In genomic region chr5:170757182-170757601, GRCh38 we compare ENCODE assay signal across 9 cellular contexts. TPM values are rescaled to one million over a fixed set of nuclear protein-coding genes. Genes with fewer than 3 reads are reported as not detected.
DNase-seq lines count a peak whose midpoint lies in the region; ATAC-seq, FAIRE-seq and TF ChIP-seq lines count a peak whose summit lies in the region.
"Had no signal": no experiment of that assay in that cellular context is flagged by ENCODE, and none has a peak within 500 bp of the region (broad histone marks: within the 10 kb centered on the region; RNA-seq: fewer than 3 reads in every experiment).

No MANE protein-coding gene starts in this region.

- H3K79me2 ChIP-seq in mammary epithelial cell (ENCODE audit: insufficient read depth, low read length), result no peaks in the 10 kb centered on the region

- H3K9me3 ChIP-seq in mammary epithelial cell (replicated peaks; ENCODE audit: insufficient read depth, low read length), result no peaks in the 10 kb centered on the region
- H3K9me3 ChIP-seq in HUES48 (ENCODE audit: control insufficient read depth, insufficient read depth, low read length), result no peaks in the 10 kb centered on the region
- H3K9me3 ChIP-seq in heart left ventricle, result no peaks in the 10 kb centered on the region
- H3K9me3 ChIP-seq in aorta (ENCODE audit: control insufficient read depth, low read length), result no peaks in the 10 kb centered on the region

- intact Hi-C loops in MCF 10A (cut with micrococcal nuclease), result loop anchor here (5.0 kb wide), 1 partner anchor 105 kb away; the partner anchor contains the start of gene RANBP17
- intact Hi-C loops in mammary epithelial cell (cut with micrococcal nuclease), result no loop called here
- intact Hi-C loops in heart left ventricle (cut with DNase I), result no loop called here
- intact Hi-C loops in aorta (cut with DNase I), result no loop called here

- no peaks in the 10 kb centered on the region for H3K36me3 Mint-ChIP-seq in MCF 10A (ENCODE audit: insufficient read depth, unreplicated experiment)

- H3K27ac Mint-ChIP-seq in MCF 10A (ENCODE audit: low read depth, unreplicated experiment), result peak overlapping the region; percentile 84

- H3K4me1 Mint-ChIP-seq in MCF 10A (ENCODE audit: insufficient read depth, unreplicated experiment), result peaks cover 45% of the 10 kb centered on the region

- H3K4me1 ChIP-seq in mammary epithelial cell (ENCODE audit: insufficient read depth, low read length), result peaks cover 23% of the 10 kb centered on the region
- H3K4me1 ChIP-seq in HUES48 (ENCODE audit: control insufficient read depth, insufficient read depth, low read length), result peaks cover 20% of the 10 kb centered on the region
- H3K4me1 ChIP-seq in heart left ventricle, result peaks cover 0 to 54% (median 27%) of the 10 kb centered on the region in 12 donors
- H3K4me1 ChIP-seq in aorta (ENCODE audit: control insufficient read depth in 1 of 2, insufficient read depth in 2 of 2, low read length in 2 of 2), result peaks cover 0 to 6% of the 10 kb centered on the region in 2 donors

- WGBS in mammary epithelial cell (ENCODE audit: low coverage, missing lambda C conversion rate), result 37% methylated on average over 4 of the region's 4 CpGs
- WGBS in heart left ventricle, 4 donors, result 16 to 21% (median 20%) methylated on average over 4 of the region's 4 CpGs
- 2 to 3% methylated on average over 4 of the region's 4 CpGs for WGBS in aorta, 2 donors

- no peaks in the 10 kb centered on the region for H3K27me3 Mint-ChIP-seq in MCF 10A (ENCODE audit: insufficient read depth, unreplicated experiment)

- H3K4me3 ChIP-seq in mammary epithelial cell (replicated peaks in 1 of 3; ENCODE audit: insufficient read depth in 1 of 3, low read depth in 2 of 3, low read length in 3 of 3), result no peak overlapping the region
- H3K4me3 ChIP-seq in HUES48 (ENCODE audit: low read depth, low read length), result no peak overlapping the region
- no peak overlapping the region for H3K4me3 ChIP-seq in heart left ventricle
- H3K4me3 ChIP-seq in aorta (ENCODE audit: low read length in 2 of 2), result no peak overlapping the region

- DNase-seq in MCF 10A (ENCODE audit: unreplicated experiment), result peak; percentile 77
- no peak for DNase-seq in mammary epithelial cell
- DNase-seq in heart left ventricle, result peak in 1 of 5 donors; percentile 45
- no peak for DNase-seq in aorta
- DNase-seq in H54 (ENCODE audit: insufficient read length, low spot score), result no peak
- DNase-seq in NCI-H526 (lab: John Stamatoyannopoulos, UW), result no peak
- DNase-seq in Kasumi-1 (lab: John Stamatoyannopoulos, UW), result no peak
- DNase-seq: activated CD4-positive, alpha-beta T cell treated with anti-CD3 and anti-CD28 coated beads, Interleukin-2, amount 50 U/mL, for 48 hours had no signal

- TF ChIP-seq CTCF in MCF 10A (IDR thresholded peaks at IDR 0.05; ENCODE audit: unreplicated experiment) (no peak), mammary epithelial cell (conservative IDR thresholded peaks at IDR 0.05 in 1 of 2, IDR thresholded peaks at IDR 0.05 in 1 of 2; ENCODE audit: extremely low read depth in 1 of 2, insufficient read depth in 1 of 2, low read depth in 1 of 2, low read length in 2 of 2) (no peak), heart left ventricle (IDR thresholded peaks at IDR 0.05) (no peak)

- BruUV-seq in MCF 10A (replicated peaks; lab: Mats Ljungman, UMichigan) (no TSS peak), mammary epithelial cell (replicated peaks; lab: Mats Ljungman, UMichigan) (no TSS peak)

- CTCF ChIA-PET in MCF 10A (lab: Yijun Ruan, JAX) (interaction anchor here (0.5 to 2.7 kb wide), 4 partner anchors 8 to 123 kb away, joined by 3 to 43 read pairs (median 8); no protein-coding TSS in a partner anchor), mammary epithelial cell (lab: Charles Lee; ENCODE audit: low non-redundant PET) (no interaction called here)

- H3K9ac ChIP-seq in mammary epithelial cell (ENCODE audit: insufficient read depth, low read length), result no peak overlapping the region
- H3K9ac ChIP-seq in HUES48 (ENCODE audit: low read depth, low read length), result no peak overlapping the region

- no peak overlapping the region for H3K27ac ChIP-seq in mammary epithelial cell (ENCODE audit: insufficient read depth, low read depth, low read length)
- peak overlapping the region; percentile 4 for H3K27ac ChIP-seq in HUES48 (ENCODE audit: low read depth, low read length)
- H3K27ac ChIP-seq in heart left ventricle, result peak overlapping the region; percentile 63 to 96 (median 88)
- no peak overlapping the region for H3K27ac ChIP-seq in aorta (ENCODE audit: low read depth in 1 of 2, low read length in 2 of 2)

- ATAC-seq in heart left ventricle, result peak; percentile 69 to 85 (median 84)
- ATAC-seq in aorta (ENCODE audit: low FRiP score), result peak; percentile 21

- dilution Hi-C loops in mammary epithelial cell (cut with HindIII; ENCODE audit: low sequenced_read_pairs), result no loop called here

- no peak for FAIRE-seq in H54 (lab: Jason Lieb, UNC)

- no peak for TF ChIP-seq POLR2A in heart left ventricle (IDR thresholded peaks at IDR 0.05)
- no peak for TF ChIP-seq POLR2A in H54 (IDR thresholded peaks at IDR 0.05; ENCODE audit: low read depth, low read length)

- in situ Hi-C loops in mammary epithelial cell (cut with MboI; ENCODE audit: low sequenced_read_pairs in 2 of 2), result no loop called here

- no peak overlapping the region for H3K4me3 Mint-ChIP-seq in MCF 10A (ENCODE audit: unreplicated experiment)

- no peaks in the 10 kb centered on the region for H4K20me1 ChIP-seq in mammary epithelial cell (ENCODE audit: insufficient read depth, low read length)

- H2AFZ ChIP-seq in mammary epithelial cell (ENCODE audit: low read depth, low read length), result no peak overlapping the region

- H3K9me3 Mint-ChIP-seq in MCF 10A (ENCODE audit: unreplicated experiment), result peaks cover 8% of the 10 kb centered on the region

- no peaks in the 10 kb centered on the region for H3K27me3 ChIP-seq in mammary epithelial cell (ENCODE audit: insufficient read depth, low read length)
- no peaks in the 10 kb centered on the region for H3K27me3 ChIP-seq in HUES48 (ENCODE audit: control insufficient read depth, insufficient read depth, low read length)
- no peaks in the 10 kb centered on the region for H3K27me3 ChIP-seq in heart left ventricle
- no peaks in the 10 kb centered on the region for H3K27me3 ChIP-seq in aorta (ENCODE audit: control insufficient read depth in 1 of 2, insufficient read depth in 2 of 2, low read length in 1 of 2)

- POLR2A ChIA-PET in MCF 10A (lab: Yijun Ruan, JAX), result interaction anchor here (0.7 to 1.5 kb wide), 3 partner anchors 39 to 824 kb away, joined by 3 to 4 read pairs (median 3); no protein-coding TSS in a partner anchor

- H3K4me2 ChIP-seq in mammary epithelial cell (ENCODE audit: insufficient read depth, low read depth, low read length), result no peak overlapping the region

- H3K36me3 ChIP-seq in mammary epithelial cell (ENCODE audit: insufficient read depth, low read length) (no peaks in the 10 kb centered on the region), HUES48 (ENCODE audit: control insufficient read depth, insufficient read depth, low read length) (no peaks in the 10 kb centered on the region), heart left ventricle (no peaks in the 10 kb centered on the region), aorta (ENCODE audit: control insufficient read depth in 1 of 2, insufficient read depth in 2 of 2, low read length in 1 of 2) (no peaks in the 10 kb centered on the region)

RNA-seq across cellular contexts. Expression of gene GABRP, which starts 26.3 kb away (rescaled TPM):
- not detected in 2 replicates for total RNA-seq in MCF 10A (2022)
- total RNA-seq in mammary epithelial cell, result 1 to 10 TPM in 1 of 2 donors, under 1 TPM in 1; 0.28 to 7.2 TPM
- polyA plus RNA-seq in mammary epithelial cell, result 0.35 TPM
- polyA minus RNA-seq in mammary epithelial cell, result not detected
- 1 to 10 TPM in 1 of 9 donors, under 1 TPM in 5, not detected in 3; 0.21 to 2.9 (median 0.31) TPM for total RNA-seq in heart left ventricle
- under 1 TPM; 0.08 to 0.22 TPM for polyA plus RNA-seq in heart left ventricle
- under 1 TPM in 1 of 2 donors, not detected in 1; 0.72 TPM for total RNA-seq in aorta
- polyA plus RNA-seq in aorta, result under 1 TPM in 1 of 2 donors, not detected in 1; 0.75 TPM

Comparison
In these comparisons a context has a peak if more than half of its experiments do, and no peak if none do; other contexts are left out.
1. H3K27ac ChIP-seq: peak in HUES48 (single experiment) and heart left ventricle (12 of 12); none in mammary epithelial cell (single experiment) and aorta (0 of 2).